16 cellular contexts compared by ENCODE assay signal in the genomic region with DNA sequence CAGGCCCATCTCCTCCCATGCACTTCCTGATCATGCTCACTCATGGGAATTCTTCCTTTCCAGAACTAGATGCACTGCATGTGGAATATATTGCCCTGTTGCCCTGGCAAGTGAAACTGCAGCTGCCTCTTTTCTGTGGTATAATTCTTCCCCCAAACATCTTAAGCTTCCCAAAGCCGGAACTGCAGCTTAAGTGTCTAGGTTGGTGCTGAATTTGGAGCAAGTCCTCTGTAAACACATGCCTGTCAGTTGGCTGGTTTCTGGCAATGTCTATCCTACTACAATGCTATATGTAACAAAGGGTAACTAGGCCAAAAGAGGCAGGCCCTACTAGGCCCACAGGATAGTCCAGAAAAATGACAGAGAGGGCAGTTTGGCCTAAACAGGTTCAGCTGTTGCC.
"Had no signal": no experiment of that assay in that cellular context is flagged by ENCODE, and none has a peak within 500 bp of the region (broad histone marks: within the 10 kb centered on the region; RNA-seq: fewer than 3 reads in every experiment).

No MANE protein-coding gene starts in this region.

- H3K9me3 Mint-ChIP-seq: activated naive CD8-positive, alpha-beta T cell treated with anti-CD3 and anti-CD28 coated beads, Interleukin-2, amount 10 ng/mL, durations not matched to agents 7 days and 5 days; endodermal cell; immature natural killer cell; natural killer cell treated with Interleukin-12 subunit alpha and Interleukin-12 subunit beta and Interleukin-15 and Interleukin-18, amount 100 ng/mL, for 72 hours had no signal

- H3K4me3 Mint-ChIP-seq: activated naive CD8-positive, alpha-beta T cell treated with anti-CD3 and anti-CD28 coated beads, Interleukin-2, amount 10 ng/mL, durations not matched to agents 7 days and 5 days; endodermal cell; immature natural killer cell; natural killer cell treated with Interleukin-12 subunit alpha and Interleukin-12 subunit beta and Interleukin-15 and Interleukin-18, amount 100 ng/mL, for 72 hours had no signal

- H3K4me1 ChIP-seq: breast epithelium, tibial artery had no signal

- H3K27ac Mint-ChIP-seq: endodermal cell had no signal

- H3K36me3 ChIP-seq: breast epithelium had no signal

- H3K27me3 Mint-ChIP-seq: activated naive CD8-positive, alpha-beta T cell treated with anti-CD3 and anti-CD28 coated beads, Interleukin-2, amount 10 ng/mL, durations not matched to agents 7 days and 5 days; natural killer cell treated with Interleukin-12 subunit alpha and Interleukin-12 subunit beta and Interleukin-15 and Interleukin-18, amount 100 ng/mL, for 72 hours had no signal

- H3K4me3 ChIP-seq: breast epithelium, mucosa of descending colon, tibial artery had no signal

- ATAC-seq: mucosa of descending colon; natural killer cell treated with Interleukin-12 subunit alpha and Interleukin-12 subunit beta and Interleukin-15 and Interleukin-18, amount 100 ng/mL, for 72 hours; sciatic nerve had no signal

- H3K4me1 Mint-ChIP-seq: endodermal cell, immature natural killer cell had no signal

- H3K9me3 ChIP-seq: breast epithelium, mucosa of descending colon, tibial artery had no signal

- H3K27me3 ChIP-seq: breast epithelium, tibial artery had no signal

- DNase-seq: activated CD4-positive, alpha-beta T cell treated with anti-CD3 and anti-CD28 coated beads for 1 hour; activated CD4-positive, alpha-beta T cell treated with anti-CD3 and anti-CD28 coated beads, Interleukin-2, amount 50 U/mL, for 48 hours; activated gamma-delta T cell treated with Interleukin-2 at 50 U/mL for 16 hours; activated naive CD8-positive, alpha-beta T cell treated with anti-CD3 and anti-CD28 coated beads, Interleukin-2, amount 10 ng/mL, durations not matched to agents 7 days and 5 days; activated T-cell treated with anti-CD3 and anti-CD28 coated beads, Interleukin-2, amount 50 U/mL, for 48 hours; endodermal cell; erythroblast; glutamatergic neuron; immature natural killer cell; mucosa of descending colon; stimulated activated CD4-positive, alpha-beta T cell treated with anti-CD3 and anti-CD28 coated beads, Interleukin-12 subunit alpha, Interleukin-12 subunit beta, amount 100 ng/mL, for 4 hours; stimulated activated CD8-positive, alpha-beta memory T cell treated with anti-CD3 and anti-CD28 coated beads, Interleukin-4, amount 100 ng/mL, for 48 hours; tibial artery had no signal

- H3K27ac ChIP-seq: tibial artery had no signal
